In genomic region chr4:105725623-105726022, GRCh38 we compare ENCODE assay signal across 7 cellular contexts.
"Had no signal": no experiment of that assay in that cellular context is flagged by ENCODE, and none has a peak within 500 bp of the region (broad histone marks: within the 10 kb centered on the region; RNA-seq: fewer than 3 reads in every experiment).

No MANE protein-coding gene starts in this region.

- DNase-seq: GDM1, GF-D8 had no signal

- FAIRE-seq: G401.6, GM12891, GM18507, GM19239 had no signal

- H3K4me3 ChIP-seq: GM12878 had no signal
